14 cellular contexts compared by ENCODE assay signal in genomic region chr17:82687375-82687861, GRCh38. TPM values are rescaled to one million over a fixed set of nuclear protein-coding genes. Genes with fewer than 3 reads are reported as not detected.
DNase-seq lines count a peak whose midpoint lies in the region; ATAC-seq and TF ChIP-seq lines count a peak whose summit lies in the region.
"Had no signal": no experiment of that assay in that cellular context is flagged by ENCODE, and none has a peak within 500 bp of the region (broad histone marks: within the 10 kb centered on the region; RNA-seq: fewer than 3 reads in every experiment).

No MANE protein-coding gene starts in this region.

- peaks cover 6% of the 10 kb centered on the region for H3K36me3 Mint-ChIP-seq in T-helper 17 cell (ENCODE audit: low read depth)
- no peaks in the 10 kb centered on the region for H3K36me3 Mint-ChIP-seq in activated T-helper 17 cell treated with anti-CD3 and anti-CD28 coated beads, Interleukin-2, amount 50 U/mL, for 72 hours (ENCODE audit: low read depth)

- DNase-seq in Right ventricle myocardium superior (no peak), right atrium auricular region (ENCODE audit: low spot score) (no peak), epithelial cell of proximal tubule (ENCODE audit: low read depth) (peak; percentile 90), upper lobe of right lung (no peak), T-helper 17 cell (no peak)
- DNase-seq in activated CD4-positive, CD25-positive, alpha-beta regulatory T cell (lab: John Stamatoyannopoulos, UW) = no peak
- DNase-seq: 8988T had no signal

- H3K4me3 ChIP-seq in right atrium auricular region = no peak overlapping the region
- peak overlapping the region; percentile 25 for H3K4me3 ChIP-seq in epithelial cell of proximal tubule (ENCODE audit: low read depth, low read length)
- no peak overlapping the region for H3K4me3 ChIP-seq in muscle layer of duodenum (ENCODE audit: low read depth in 1 of 2, low read length in 2 of 2)
- no peak overlapping the region for H3K4me3 ChIP-seq in upper lobe of right lung
- H3K4me3 ChIP-seq: PC-9, thoracic aorta had no signal

- ATAC-seq in Right ventricle myocardium superior (ENCODE audit: poor library complexity) (peak; percentile 25), upper lobe of right lung (peak; percentile 31), T-helper 17 cell (no peak)
- ATAC-seq in activated T-helper 17 cell treated with anti-CD3 and anti-CD28 coated beads, Interleukin-2, amount 50 U/mL, for 72 hours (replicated peaks) = no peak

- peaks cover 4% of the 10 kb centered on the region for H3K4me1 Mint-ChIP-seq in T-helper 17 cell
- H3K4me1 Mint-ChIP-seq in activated T-helper 17 cell treated with anti-CD3 and anti-CD28 coated beads, Interleukin-2, amount 50 U/mL, for 72 hours = no peaks in the 10 kb centered on the region

- TF ChIP-seq CTCF in right atrium auricular region (IDR thresholded peaks at IDR 0.05) = no peak
- TF ChIP-seq CTCF in epithelial cell of proximal tubule (conservative IDR thresholded peaks at IDR 0.05; ENCODE audit: low read depth, low read length) = no peak
- TF ChIP-seq CTCF in upper lobe of right lung (IDR thresholded peaks at IDR 0.05) = no peak

- H3K36me3 ChIP-seq in right atrium auricular region = no peaks in the 10 kb centered on the region
- no peaks in the 10 kb centered on the region for H3K36me3 ChIP-seq in muscle layer of duodenum (ENCODE audit: control insufficient read depth in 1 of 2, insufficient read depth in 2 of 2, low read length in 2 of 2)
- no peaks in the 10 kb centered on the region for H3K36me3 ChIP-seq in upper lobe of right lung
- H3K36me3 ChIP-seq: thoracic aorta had no signal

- intact Hi-C loops in Right ventricle myocardium superior (cut with DNase I) (loop anchor here (2.0 kb wide), 1 partner anchor 53 kb away; no protein-coding TSS in a partner anchor), upper lobe of right lung (cut with DNase I) (no loop called here)

- peak overlapping the region in 1 of 2 donors; percentile 4 for H3K27ac ChIP-seq in right atrium auricular region
- peak overlapping the region; percentile 39 for H3K27ac ChIP-seq in muscle layer of duodenum (ENCODE audit: low read length)
- H3K27ac ChIP-seq in upper lobe of right lung = no peak overlapping the region
- H3K27ac ChIP-seq: HL-60, PC-9, thoracic aorta had no signal

- H3K27me3 Mint-ChIP-seq in T-helper 17 cell = no peaks in the 10 kb centered on the region
- no peaks in the 10 kb centered on the region for H3K27me3 Mint-ChIP-seq in activated T-helper 17 cell treated with anti-CD3 and anti-CD28 coated beads, Interleukin-2, amount 50 U/mL, for 72 hours
- H3K27me3 Mint-ChIP-seq: activated naive CD8-positive, alpha-beta T cell had no signal

- H3K9me3 ChIP-seq in right atrium auricular region = no peaks in the 10 kb centered on the region
- no peaks in the 10 kb centered on the region for H3K9me3 ChIP-seq in muscle layer of duodenum (ENCODE audit: control insufficient read depth in 1 of 2, low read length in 2 of 2)
- H3K9me3 ChIP-seq in upper lobe of right lung = no peaks in the 10 kb centered on the region
- H3K9me3 ChIP-seq in T-helper 17 cell (ENCODE audit: control insufficient read depth, low read length, poor library complexity, severe bottlenecking) = no peaks in the 10 kb centered on the region
- H3K9me3 ChIP-seq: thoracic aorta had no signal

- no peak overlapping the region for H3K27ac Mint-ChIP-seq in T-helper 17 cell
- H3K27ac Mint-ChIP-seq in activated T-helper 17 cell treated with anti-CD3 and anti-CD28 coated beads, Interleukin-2, amount 50 U/mL, for 72 hours = no peak overlapping the region
- H3K27ac Mint-ChIP-seq: activated naive CD8-positive, alpha-beta T cell; memory B cell had no signal

- no peak overlapping the region for H3K4me3 Mint-ChIP-seq in T-helper 17 cell
- H3K4me3 Mint-ChIP-seq in activated T-helper 17 cell treated with anti-CD3 and anti-CD28 coated beads, Interleukin-2, amount 50 U/mL, for 72 hours = no peak overlapping the region
- H3K4me3 Mint-ChIP-seq: activated naive CD8-positive, alpha-beta T cell; memory B cell had no signal

- no peaks in the 10 kb centered on the region for H3K27me3 ChIP-seq in right atrium auricular region
- no peaks in the 10 kb centered on the region for H3K27me3 ChIP-seq in muscle layer of duodenum (ENCODE audit: low read depth, low read length)
- H3K27me3 ChIP-seq in upper lobe of right lung = no peaks in the 10 kb centered on the region

- H3K9me3 Mint-ChIP-seq in activated T-helper 17 cell treated with anti-CD3 and anti-CD28 coated beads, Interleukin-2, amount 50 U/mL, for 72 hours = no peaks in the 10 kb centered on the region
- H3K9me3 Mint-ChIP-seq: memory B cell had no signal

- H3K4me1 ChIP-seq in right atrium auricular region (no peaks in the 10 kb centered on the region), muscle layer of duodenum (ENCODE audit: control insufficient read depth in 1 of 2, insufficient read depth in 2 of 2, low read length in 2 of 2) (no peaks in the 10 kb centered on the region), upper lobe of right lung (no peaks in the 10 kb centered on the region)

RNA-seq across cellular contexts. Expression of gene RAB40B, which starts 11.1 kb away (rescaled TPM):
- total RNA-seq in Right ventricle myocardium superior (20.7 TPM), right atrium auricular region (10 to 100 TPM; 10.2 to 20.8 TPM), epithelial cell of proximal tubule (4.1 and 7.8 TPM in 2 replicates), upper lobe of right lung (11.5 TPM), T-helper 17 cell (1 to 10 TPM; 4.0 to 5.3 TPM)
- 1 to 10 TPM; 1.1 to 2.0 TPM for total RNA-seq in activated T-helper 17 cell treated with anti-CD3 and anti-CD28 coated beads, Interleukin-2, amount 50 U/mL, for 72 hours

RNA-seq across cellular contexts. Expression of gene FN3KRP, which starts 29.1 kb away (rescaled TPM):
- 13.2 TPM for total RNA-seq in Right ventricle myocardium superior
- 1 to 10 TPM; 6.1 TPM for total RNA-seq in right atrium auricular region
- 25.4 and 32.4 TPM in 2 replicates for total RNA-seq in epithelial cell of proximal tubule
- 21.4 TPM for total RNA-seq in upper lobe of right lung
- 10 to 100 TPM; 24.5 to 31.3 TPM for total RNA-seq in T-helper 17 cell
- total RNA-seq in activated T-helper 17 cell treated with anti-CD3 and anti-CD28 coated beads, Interleukin-2, amount 50 U/mL, for 72 hours = 10 to 100 TPM; 45.8 to 47.4 TPM

RNA-seq across cellular contexts. Expression of gene WDR45B, which starts 39.2 kb away (rescaled TPM):
- 34.3 TPM for total RNA-seq in Right ventricle myocardium superior
- 10 to 100 TPM; 41.2 to 46.4 TPM for total RNA-seq in right atrium auricular region
- total RNA-seq in epithelial cell of proximal tubule = 81.3 and 94.4 TPM in 2 replicates
- total RNA-seq in upper lobe of right lung = 65.1 TPM
- total RNA-seq in T-helper 17 cell = 10 to 100 TPM; 65.6 to 67.1 TPM
- total RNA-seq in activated T-helper 17 cell treated with anti-CD3 and anti-CD28 coated beads, Interleukin-2, amount 50 U/mL, for 72 hours = 100 to 1,000 TPM in 1 of 2 donors, 10 to 100 TPM in 1; 66.0 to 204 TPM

RNA-seq across cellular contexts. Expression of gene FN3K, which starts 48.0 kb away (rescaled TPM):
- total RNA-seq in Right ventricle myocardium superior (80.2 TPM), right atrium auricular region (10 to 100 TPM in 1 of 2 donors, 1 to 10 TPM in 1; 5.1 to 28.3 TPM), epithelial cell of proximal tubule (0.69 and 2.0 TPM in 2 replicates), upper lobe of right lung (27.4 TPM), T-helper 17 cell (1 to 10 TPM; 3.2 to 6.5 TPM)
- total RNA-seq in activated T-helper 17 cell treated with anti-CD3 and anti-CD28 coated beads, Interleukin-2, amount 50 U/mL, for 72 hours = 1 to 10 TPM; 5.3 to 6.1 TPM

Comparison
In these comparisons a context has a peak if more than half of its experiments do, and no peak if none do; other contexts are left out.
1. ATAC-seq: peak in Right ventricle myocardium superior (single experiment) and upper lobe of right lung (single experiment); none in T-helper 17 cell (single experiment) and activated T-helper 17 cell treated with anti-CD3 and anti-CD28 coated beads, Interleukin-2, amount 50 U/mL, for 72 hours (single experiment).